In genomic region chr20:39132511-39132910, GRCh38 we compare ENCODE assay signal across 29 cellular contexts.
"Had no signal": no experiment of that assay in that cellular context is flagged by ENCODE, and none has a peak within 500 bp of the region (broad histone marks: within the 10 kb centered on the region; RNA-seq: fewer than 3 reads in every experiment).

No MANE protein-coding gene starts in this region.

- H3K9me3 ChIP-seq: MG63 had no signal

- H3K4me3 ChIP-seq: MG63 had no signal

- H3K9ac ChIP-seq: KMS-11 had no signal

- H3K36me3 ChIP-seq: MG63 had no signal

- H3K27me3 ChIP-seq: MG63 had no signal

- H3K4me2 ChIP-seq: KMS-11 had no signal

- DNase-seq: Karpas-422, Kasumi-1, KG1, MG63, MM.1S, MV-4-11, NCI-H1048, NCI-H1092, NCI-H1105, NCI-H1105 treated with DMSO at 0.1 percent for 48 hours, NCI-H1417 treated with DMSO at 0.1 percent for 48 hours, NCI-H1436, NCI-H1436 treated with DMSO at 0.1 percent for 48 hours, NCI-H146, NCI-H1694, NCI-H1694 treated with DMSO at 0.1 percent for 48 hours, NCI-H187, NCI-H187 treated with DMSO at 0.1 percent for 48 hours, NCI-H1930, NCI-H2081, NCI-H2081 treated with DMSO at 0.1 percent for 48 hours, NCI-H2107, NCI-H2171, NCI-H2171 treated with DMSO at 0.1 percent for 48 hours, NCI-H2227 treated with DMSO at 0.1 percent for 48 hours, NCI-H226, NCI-H446, NCI-H446 treated with DMSO at 0.1 percent for 48 hours had no signal

- H3K27ac ChIP-seq: KMS-11 had no signal
